In the genomic region with DNA sequence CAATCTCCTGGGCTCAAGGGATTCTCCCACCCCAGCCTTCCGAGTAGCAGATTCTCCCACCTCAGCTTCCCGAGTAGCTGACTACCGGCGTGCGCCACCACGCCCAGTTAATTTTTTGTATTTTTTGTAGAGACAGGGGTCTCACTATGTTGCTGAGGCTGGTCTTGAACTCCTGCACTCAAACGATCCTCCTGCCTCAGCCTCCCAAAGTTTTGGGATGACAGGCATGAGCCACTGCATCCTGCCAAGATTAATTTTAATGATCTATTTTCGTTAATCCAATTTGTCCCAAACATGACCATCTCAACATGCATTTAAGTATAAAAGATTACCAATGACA, we compare ENCODE assay signal across 10 cellular contexts. TPM values are rescaled to one million over a fixed set of nuclear protein-coding genes. Genes with fewer than 3 reads are reported as not detected.
DNase-seq lines count a peak whose midpoint lies in the region; ATAC-seq, FAIRE-seq and TF ChIP-seq lines count a peak whose summit lies in the region.
"Had no signal": no experiment of that assay in that cellular context is flagged by ENCODE, and none has a peak within 500 bp of the region (broad histone marks: within the 10 kb centered on the region; RNA-seq: fewer than 3 reads in every experiment).

No MANE protein-coding gene starts in this region.

- no peaks in the 10 kb centered on the region for H3K27me3 Mint-ChIP-seq in activated T-cell treated with anti-CD3 and anti-CD28 coated beads, Interleukin-2, amount 50 U/mL, for 24 hours
- no peaks in the 10 kb centered on the region for H3K27me3 Mint-ChIP-seq in astrocyte (ENCODE audit: low read depth, unreplicated experiment)

- H3K36me3 Mint-ChIP-seq in activated T-cell treated with anti-CD3 and anti-CD28 coated beads, Interleukin-2, amount 50 U/mL, for 24 hours (ENCODE audit: low read depth): peaks cover 55% of the 10 kb centered on the region
- peaks cover 14% of the 10 kb centered on the region for H3K36me3 Mint-ChIP-seq in astrocyte (ENCODE audit: low read depth, unreplicated experiment)

- TF ChIP-seq POLR2A in right lobe of liver (IDR thresholded peaks at IDR 0.05) (no peak), thyroid gland (IDR thresholded peaks at IDR 0.05) (no peak)

- peaks cover 20% of the 10 kb centered on the region for H3K4me1 ChIP-seq in astrocyte (ENCODE audit: insufficient read depth, low read length)
- peaks cover 0 to 64% (median 26%) of the 10 kb centered on the region in 4 donors for H3K4me1 ChIP-seq in right lobe of liver
- H3K4me1 ChIP-seq in thyroid gland: peaks cover 53 to 64% of the 10 kb centered on the region in 2 donors

- no peaks in the 10 kb centered on the region for H3K27me3 ChIP-seq in astrocyte (ENCODE audit: insufficient read depth, low read length)
- H3K27me3 ChIP-seq in right lobe of liver: no peaks in the 10 kb centered on the region
- H3K27me3 ChIP-seq in thyroid gland: no peaks in the 10 kb centered on the region

- WGBS in right lobe of liver (ENCODE audit: insufficient coverage, low coverage, low lambda C conversion rate, missing lambda C conversion rate): 58% methylated on average over 7 of the region's 8 CpGs
- 72 to 78% methylated on average over 8 of the region's 8 CpGs for WGBS in thyroid gland, 2 donors

- intact Hi-C loops in right lobe of liver (cut with DNase I) (loop anchor here (10.0 kb wide), 2 partner anchors 61 to 71 kb away; no protein-coding TSS in a partner anchor), thyroid gland (cut with DNase I) (loop anchor here (5.0 kb wide), 1 partner anchor 54 kb away; a partner anchor contains a TSS)

- FAIRE-seq in astrocyte (lab: Jason Lieb, UNC): no peak

- peaks cover 79% of the 10 kb centered on the region for H3K4me1 Mint-ChIP-seq in activated T-cell treated with anti-CD3 and anti-CD28 coated beads, Interleukin-2, amount 50 U/mL, for 24 hours (ENCODE audit: low read depth)
- peaks cover 58% of the 10 kb centered on the region for H3K4me1 Mint-ChIP-seq in astrocyte (ENCODE audit: low read depth, unreplicated experiment)

- ATAC-seq in right lobe of liver (no peak), HG02610 (IDR thresholded peaks at IDR 0.05; ENCODE audit: unreplicated experiment) (no peak), GM21529 (IDR thresholded peaks at IDR 0.05; ENCODE audit: unreplicated experiment) (no peak)

- no peak for DNase-seq in activated T-cell treated with anti-CD3 and anti-CD28 coated beads, Interleukin-2, amount 50 U/mL, for 24 hours
- no peak for DNase-seq in activated T-cell treated with anti-CD3 and anti-CD28 coated beads, Interleukin-2, amount 50 U/mL, for 48 hours
- no peak for DNase-seq in astrocyte (ENCODE audit: low read depth)
- DNase-seq in right lobe of liver: no peak
- no peak for DNase-seq in thyroid gland
- DNase-seq in SKM-1 (lab: John Stamatoyannopoulos, UW; ENCODE audit: unreplicated experiment): no peak
- DNase-seq: cerebellar nuclear complex, DMS79 treated with DMSO at 0.1 percent for 48 hours had no signal

- H3K36me3 ChIP-seq in astrocyte (ENCODE audit: insufficient read depth, low read length) (no peaks in the 10 kb centered on the region), right lobe of liver (no peaks in the 10 kb centered on the region), thyroid gland (no peaks in the 10 kb centered on the region)

- H3K27ac ChIP-seq in astrocyte (ENCODE audit: low read depth, low read length): peak overlapping the region; percentile 86
- H3K27ac ChIP-seq in right lobe of liver: peak overlapping the region; percentile 96 to 98 (median 97)
- H3K27ac ChIP-seq in thyroid gland: peak overlapping the region; percentile 92 to 98 (median 97)

- H3K27ac Mint-ChIP-seq in activated T-cell treated with anti-CD3 and anti-CD28 coated beads, Interleukin-2, amount 50 U/mL, for 24 hours: peak overlapping the region; percentile 94
- peak overlapping the region; percentile 87 for H3K27ac Mint-ChIP-seq in astrocyte (ENCODE audit: unreplicated experiment)

- H3K9me3 ChIP-seq in astrocyte (ENCODE audit: insufficient read depth, low read depth, low read length): no peaks in the 10 kb centered on the region
- H3K9me3 ChIP-seq in right lobe of liver: no peaks in the 10 kb centered on the region
- H3K9me3 ChIP-seq in thyroid gland: no peaks in the 10 kb centered on the region

- peak overlapping the region; percentile 89 for H3K4me3 Mint-ChIP-seq in activated T-cell treated with anti-CD3 and anti-CD28 coated beads, Interleukin-2, amount 50 U/mL, for 24 hours
- peak overlapping the region; percentile 90 for H3K4me3 Mint-ChIP-seq in astrocyte (ENCODE audit: unreplicated experiment)

- H4K20me1 ChIP-seq in astrocyte (ENCODE audit: insufficient read depth, low read length): peaks cover 40% of the 10 kb centered on the region

- H3K4me3 ChIP-seq in astrocyte (ENCODE audit: insufficient read depth, low read depth, low read length) (peak overlapping the region; percentile 85), right lobe of liver (peak overlapping the region; percentile 81 to 91 (median 82)), thyroid gland (replicated peaks in 1 of 3) (peak overlapping the region in 2 of 3 donors; percentile 87 to 89)

- TF ChIP-seq CTCF in astrocyte (IDR thresholded peaks at IDR 0.05; ENCODE audit: insufficient read depth, low read depth, low read length): no peak
- TF ChIP-seq CTCF in right lobe of liver (IDR thresholded peaks at IDR 0.05): no peak
- TF ChIP-seq CTCF in thyroid gland (IDR thresholded peaks at IDR 0.05): no peak

- H3K79me2 ChIP-seq in astrocyte (ENCODE audit: insufficient read depth, low read length): peaks cover 90% of the 10 kb centered on the region

- no peaks in the 10 kb centered on the region for H3K9me3 Mint-ChIP-seq in activated T-cell treated with anti-CD3 and anti-CD28 coated beads, Interleukin-2, amount 50 U/mL, for 24 hours
- H3K9me3 Mint-ChIP-seq in astrocyte (ENCODE audit: unreplicated experiment): no peaks in the 10 kb centered on the region

- H3K4me2 ChIP-seq in astrocyte (ENCODE audit: low read length): peak overlapping the region; percentile 86

- H2AFZ ChIP-seq in astrocyte (ENCODE audit: low read depth, low read length): no peak overlapping the region

- H3K9ac ChIP-seq in astrocyte (ENCODE audit: low read length): peak overlapping the region; percentile 96

RNA-seq across cellular contexts. Expression of a gene that starts 1.2 kb away (rescaled TPM):
- total RNA-seq in astrocyte (64.2 and 68.7 TPM in 2 replicates), right lobe of liver (10 to 100 TPM; 22.8 to 34.0 (median 26.9) TPM), thyroid gland (100 to 1,000 TPM in 1 of 4 donors, 10 to 100 TPM in 3; 48.9 to 105 (median 62.7) TPM)

RNA-seq across cellular contexts. Expression of a gene that starts 53.2 kb away (rescaled TPM):
- total RNA-seq in astrocyte (29.0 and 34.9 TPM in 2 replicates), right lobe of liver (10 to 100 TPM; 43.2 to 63.3 (median 54.0) TPM), thyroid gland (100 to 1,000 TPM in 3 of 4 donors, 10 to 100 TPM in 1; 77.3 to 135 (median 115) TPM)

RNA-seq across cellular contexts. Expression of a gene that starts 55.5 kb away (rescaled TPM):
- 192 and 209 TPM in 2 replicates for total RNA-seq in astrocyte
- 10 to 100 TPM; 38.1 to 77.3 (median 54.9) TPM for total RNA-seq in right lobe of liver
- total RNA-seq in thyroid gland: 100 to 1,000 TPM in 3 of 4 donors, 10 to 100 TPM in 1; 82.4 to 426 (median 182) TPM
